Comparison of ENCODE assay signal across 8 cellular contexts in genomic region chr20:32203556-32204484, GRCh38. TPM values are rescaled to one million over a fixed set of nuclear protein-coding genes. Genes with fewer than 3 reads are reported as not detected.
DNase-seq lines count a peak whose midpoint lies in the region; ATAC-seq and TF ChIP-seq lines count a peak whose summit lies in the region.

No MANE protein-coding gene starts in this region.

- H3K27me3 ChIP-seq in esophagus muscularis mucosa: no peaks in the 10 kb centered on the region

- DNase-seq in GM13976 (ENCODE audit: low spot score) (peak; percentile 45), esophagus muscularis mucosa (ENCODE audit: extremely low spot score) (no peak), NCI-H446 treated with DMSO at 0.1 percent for 48 hours (lab: John Stamatoyannopoulos, UW) (no peak), NCI-H2081 treated with DMSO at 0.1 percent for 48 hours (lab: John Stamatoyannopoulos, UW) (no peak), globus pallidus (ENCODE audit: low spot score) (no peak)
- DNase-seq in activated CD4-positive, alpha-beta T cell treated with anti-CD3 and anti-CD28 coated beads for 48 hours: peak; percentile 87
- peak; percentile 70 to 83 (median 73) for DNase-seq in stimulated activated CD4-positive, alpha-beta T cell treated with anti-CD3 and anti-CD28 coated beads, Interleukin-12 subunit alpha, Interleukin-12 subunit beta, amount 100 ng/mL, for 48 hours (ENCODE audit: low read depth in 2 of 3, low spot score in 1 of 3)

- peak overlapping the region; percentile 88 to 92 (median 91) for H3K27ac ChIP-seq in esophagus muscularis mucosa (replicated peaks in 1 of 4)

- intact Hi-C loops in esophagus muscularis mucosa (cut with DNase I): loop anchor here (10.0 kb wide), 1 partner anchor 281 kb away; no protein-coding TSS in a partner anchor

- H3K36me3 ChIP-seq in esophagus muscularis mucosa: peaks cover 12 to 38% (median 33%) of the 10 kb centered on the region in 4 donors

- TF ChIP-seq CTCF in GM13976 (IDR thresholded peaks at IDR 0.05; ENCODE audit: borderline replicate concordance, control extremely low read depth, extremely low read depth, insufficient read depth, missing control alignments): no peak
- TF ChIP-seq CTCF in esophagus muscularis mucosa (IDR thresholded peaks at IDR 0.05): no peak

- no peaks in the 10 kb centered on the region for H3K9me3 ChIP-seq in esophagus muscularis mucosa

- in situ Hi-C loops in GM13976 (cut with MboI; ENCODE audit: low sequenced_read_pairs, unreplicated experiment): no loop called here

- H3K4me1 ChIP-seq in esophagus muscularis mucosa: peaks cover 55 to 73% (median 61%) of the 10 kb centered on the region in 4 donors

- TF ChIP-seq POLR2A in esophagus muscularis mucosa (IDR thresholded peaks at IDR 0.05; ENCODE audit: low read depth): no peak

- H3K4me3 ChIP-seq in esophagus muscularis mucosa: no peak overlapping the region

- no peak for ATAC-seq in GM19324 (IDR thresholded peaks at IDR 0.05; ENCODE audit: low FRiP score, unreplicated experiment)

- WGBS in esophagus muscularis mucosa: 54% methylated on average over 11 of the region's 11 CpGs

- no peak for TF ChIP-seq EP300 in esophagus muscularis mucosa (IDR thresholded peaks at IDR 0.05)

RNA-seq across cellular contexts. Expression of gene PLAGL2, which starts 3.7 kb away (rescaled TPM):
- total RNA-seq in esophagus muscularis mucosa: 10 to 100 TPM in 1 of 4 donors, 1 to 10 TPM in 3; 5.4 to 10.8 (median 8.0) TPM

RNA-seq across cellular contexts. Expression of gene POFUT1, which starts 3.9 kb away (rescaled TPM):
- total RNA-seq in esophagus muscularis mucosa: 10 to 100 TPM; 21.7 to 31.9 (median 29.8) TPM

Comparison
In these comparisons a context has a peak if more than half of its experiments do, and no peak if none do; other contexts are left out.
1. DNase-seq: peak in GM13976 (single experiment), activated CD4-positive, alpha-beta T cell treated with anti-CD3 and anti-CD28 coated beads for 48 hours (single experiment) and stimulated activated CD4-positive, alpha-beta T cell treated with anti-CD3 and anti-CD28 coated beads, Interleukin-12 subunit alpha, Interleukin-12 subunit beta, amount 100 ng/mL, for 48 hours (3 of 3); none in esophagus muscularis mucosa (single experiment), NCI-H446 treated with DMSO at 0.1 percent for 48 hours (single experiment), NCI-H2081 treated with DMSO at 0.1 percent for 48 hours (single experiment) and globus pallidus (single experiment).